11 cellular contexts compared by ENCODE assay signal in genomic region chr20:37986873-37987601, GRCh38. TPM values are rescaled to one million over a fixed set of nuclear protein-coding genes. Genes with fewer than 3 reads are reported as not detected.
DNase-seq lines count a peak whose midpoint lies in the region; ATAC-seq and TF ChIP-seq lines count a peak whose summit lies in the region.
"Had no signal": no experiment of that assay in that cellular context is flagged by ENCODE, and none has a peak within 500 bp of the region (broad histone marks: within the 10 kb centered on the region; RNA-seq: fewer than 3 reads in every experiment).

No MANE protein-coding gene starts in this region.

- H3K36me3 Mint-ChIP-seq in activated T-cell treated with anti-CD3 and anti-CD28 coated beads, Interleukin-2, amount 50 U/mL, for 72 hours (ENCODE audit: insufficient read depth in 2 of 2), result peaks cover 10 to 18% of the 10 kb centered on the region in 2 donors

- TF ChIP-seq CTCF in esophagus squamous epithelium (IDR thresholded peaks at IDR 0.05), result no peak

- peaks cover 26% of the 10 kb centered on the region for H3K4me1 Mint-ChIP-seq in activated T-cell treated with anti-CD3 and anti-CD28 coated beads, Interleukin-2, amount 50 U/mL, for 72 hours (ENCODE audit: low read depth)

- no peaks in the 10 kb centered on the region for H3K27me3 ChIP-seq in esophagus squamous epithelium

- H3K4me3 ChIP-seq in esophagus squamous epithelium, result no peak overlapping the region

- peaks cover 0 to 56% (median 0%) of the 10 kb centered on the region in 3 donors for H3K36me3 ChIP-seq in esophagus squamous epithelium

- H3K4me1 ChIP-seq in esophagus squamous epithelium, result peaks cover 0 to 63% (median 26%) of the 10 kb centered on the region in 3 donors

- DNase-seq in Ammon's horn (ENCODE audit: low spot score) (peak; percentile 66), NCI-H2107 (lab: John Stamatoyannopoulos, UW) (peak; percentile 43), esophagus squamous epithelium (lab: John Stamatoyannopoulos, UW) (no peak), myocyte (ENCODE audit: low read depth) (peak; percentile 100)
- DNase-seq in activated T-cell treated with anti-CD3 and anti-CD28 coated beads, Interleukin-2, amount 50 U/mL, for 72 hours, result no peak
- DNase-seq: DND-41, T-helper 17 cell had no signal

- H3K4me3 Mint-ChIP-seq in activated T-cell treated with anti-CD3 and anti-CD28 coated beads, Interleukin-2, amount 50 U/mL, for 72 hours, result no peak overlapping the region
- H3K4me3 Mint-ChIP-seq: T-helper 17 cell had no signal

- H3K9me3 Mint-ChIP-seq in activated T-cell treated with anti-CD3 and anti-CD28 coated beads, Interleukin-2, amount 50 U/mL, for 72 hours, result no peaks in the 10 kb centered on the region
- H3K9me3 Mint-ChIP-seq: activated naive CD4-positive, alpha-beta T cell treated with anti-CD3 and anti-CD28 coated beads, Interleukin-2, amount 50 U/mL, for 72 hours had no signal

- ATAC-seq in GM21619 (IDR thresholded peaks at IDR 0.05; ENCODE audit: unreplicated experiment) (no peak), GM18861 (IDR thresholded peaks at IDR 0.05; ENCODE audit: unreplicated experiment) (no peak), GM21447 (IDR thresholded peaks at IDR 0.05; ENCODE audit: unreplicated experiment) (no peak)
- ATAC-seq in activated T-cell treated with anti-CD3 and anti-CD28 coated beads, Interleukin-2, amount 50 U/mL, for 72 hours (replicated peaks in 1 of 2), result no peak
- ATAC-seq: activated naive CD4-positive, alpha-beta T cell treated with anti-CD3 and anti-CD28 coated beads, Interleukin-2, amount 50 U/mL, for 72 hours; T-helper 17 cell had no signal

- 46 to 49% methylated on average over 9 of the region's 9 CpGs for WGBS in esophagus squamous epithelium, 2 donors

- no peak for TF ChIP-seq POLR2A in esophagus squamous epithelium (IDR thresholded peaks at IDR 0.05)

- intact Hi-C loops in esophagus squamous epithelium (cut with DNase I), result no loop called here

- H3K27me3 Mint-ChIP-seq in activated T-cell treated with anti-CD3 and anti-CD28 coated beads, Interleukin-2, amount 50 U/mL, for 72 hours (ENCODE audit: low read depth), result no peaks in the 10 kb centered on the region
- H3K27me3 Mint-ChIP-seq: T-helper 17 cell had no signal

- peak overlapping the region; percentile 14 to 73 (median 56) for H3K27ac ChIP-seq in esophagus squamous epithelium

- H3K9me3 ChIP-seq in esophagus squamous epithelium, result no peaks in the 10 kb centered on the region

- no peak overlapping the region for H3K27ac Mint-ChIP-seq in activated T-cell treated with anti-CD3 and anti-CD28 coated beads, Interleukin-2, amount 50 U/mL, for 72 hours
- H3K27ac Mint-ChIP-seq: T-helper 17 cell had no signal

RNA-seq across cellular contexts. Expression of gene TTI1, which starts 46.2 kb away (rescaled TPM):
- total RNA-seq in esophagus squamous epithelium, result 10 to 100 TPM in 3 of 4 donors, 1 to 10 TPM in 1; 5.1 to 14.7 (median 10.5) TPM
- total RNA-seq in myocyte, result 20.0 and 21.8 TPM in 2 replicates
- polyA plus RNA-seq in myocyte (2012), result 10.2 TPM
- total RNA-seq in activated T-cell treated with anti-CD3 and anti-CD28 coated beads, Interleukin-2, amount 50 U/mL, for 72 hours, result 10 to 100 TPM; 25.8 to 26.6 TPM

RNA-seq across cellular contexts. Expression of gene RPRD1B, which starts 46.5 kb away (rescaled TPM):
- total RNA-seq in esophagus squamous epithelium, result 10 to 100 TPM; 15.2 to 25.9 (median 23.6) TPM
- total RNA-seq in myocyte, result 24.2 and 24.3 TPM in 2 replicates
- 15.0 TPM for polyA plus RNA-seq in myocyte (2012)
- 10 to 100 TPM; 33.3 to 52.3 TPM for total RNA-seq in activated T-cell treated with anti-CD3 and anti-CD28 coated beads, Interleukin-2, amount 50 U/mL, for 72 hours

Comparison
In these comparisons a context has a peak if more than half of its experiments do, and no peak if none do; other contexts are left out.
1. DNase-seq: peak in Ammon's horn (single experiment), NCI-H2107 (single experiment) and myocyte (single experiment); none in esophagus squamous epithelium (single experiment) and activated T-cell treated with anti-CD3 and anti-CD28 coated beads, Interleukin-2, amount 50 U/mL, for 72 hours (0 of 2).